31 cellular contexts compared by ENCODE assay signal in genomic region chr19:8325454-8325853, GRCh38. TPM values are rescaled to one million over a fixed set of nuclear protein-coding genes. Genes with fewer than 3 reads are reported as not detected.
"Had no signal": no experiment of that assay in that cellular context is flagged by ENCODE, and none has a peak within 500 bp of the region (broad histone marks: within the 10 kb centered on the region; RNA-seq: fewer than 3 reads in every experiment).

No MANE protein-coding gene starts in this region.

- DNase-seq: activated B cell treated with CpG ODN at 0.5 μM for 24 hours; activated CD4-positive, alpha-beta T cell treated with anti-CD3 and anti-CD28 coated beads for 48 hours; activated CD4-positive, alpha-beta T cell treated with anti-CD3 and anti-CD28 coated beads, Interleukin-2, amount 50 U/mL, for 1 hour; activated CD4-positive, alpha-beta T cell treated with anti-CD3 and anti-CD28 coated beads, Interleukin-2, amount 50 U/mL, for 48 hours; activated CD8-positive, alpha-beta memory T cell treated with anti-CD3 and anti-CD28 coated beads, Interleukin-2, amount 50 U/mL, for 4 hours; activated CD8-positive, alpha-beta T cell treated with anti-CD3 and anti-CD28 coated beads for 36 hours; activated effector memory CD4-positive, alpha-beta T cell treated with Interleukin-2 at 50 U/mL for 16 hours; activated gamma-delta T cell treated with Interleukin-2 at 50 U/mL for 16 hours; activated naive CD4-positive, alpha-beta T cell treated with anti-CD3 and anti-CD28 coated beads, Interleukin-2, amount 50 U/mL, for 16 hours; activated T-cell treated with anti-CD3 and anti-CD28 coated beads, Interleukin-2, amount 50 U/mL, for 4 hours; amniotic stem cell; anterior cingulate cortex; brain microvascular endothelial cell; caudate nucleus; cortex of kidney; effector CD4-positive, alpha-beta T cell; effector memory CD8-positive, alpha-beta T cell; erythroblast; foreskin keratinocyte; gastrocnemius medialis; glutamatergic neuron; T-cell; T1000; WERI-Rb-1 had no signal

- H3K9me3 ChIP-seq: esophagus muscularis mucosa, gastrocnemius medialis had no signal

- H3K36me3 Mint-ChIP-seq: T-cell had no signal

- ATAC-seq: activated CD4-positive, CD25-positive, alpha-beta regulatory T cell treated with anti-CD3 and anti-CD28 coated beads, Interleukin-2, amount 50 U/mL, for 24 hours; activated CD8-positive, alpha-beta T cell treated with anti-CD3 and anti-CD28 coated beads for 36 hours; activated T-cell treated with anti-CD3 and anti-CD28 coated beads, Interleukin-2, amount 50 U/mL, for 4 hours; activated T-helper 17 cell treated with anti-CD3 and anti-CD28 coated beads, Interleukin-2, amount 50 U/mL, for 72 hours; effector memory CD8-positive, alpha-beta T cell; foreskin keratinocyte; gastrocnemius medialis; T-cell had no signal

- H3K4me3 ChIP-seq: esophagus muscularis mucosa, gastrocnemius medialis, heart left ventricle had no signal

- H3K27me3 ChIP-seq: brain microvascular endothelial cell, esophagus muscularis mucosa, foreskin keratinocyte, gastrocnemius medialis, heart left ventricle had no signal

- H3K27ac Mint-ChIP-seq: activated B cell treated with CpG ODN at 0.5 μM for 24 hours; activated CD8-positive, alpha-beta T cell treated with anti-CD3 and anti-CD28 coated beads for 36 hours; activated naive CD8-positive, alpha-beta T cell; activated T-helper 17 cell treated with anti-CD3 and anti-CD28 coated beads, Interleukin-2, amount 50 U/mL, for 72 hours; T-cell; T-helper 1 cell treated with Interleukin-12 subunit alpha and Interleukin-12 subunit beta and Interleukin-4 antibody, amounts not matched to agents 30 μg/mL and 1 μg/mL, for 36 hours; T-helper 2 cell treated with Interferon-gamma antibody and Interleukin-4, amounts not matched to agents 5 μg/mL and 100 μg/mL, for 36 hours had no signal

- H3K27ac ChIP-seq: brain microvascular endothelial cell, foreskin keratinocyte, WERI-Rb-1 had no signal

- H3K9me3 Mint-ChIP-seq: activated B cell treated with CpG ODN at 0.5 μM for 24 hours; activated CD8-positive, alpha-beta T cell treated with anti-CD3 and anti-CD28 coated beads for 36 hours; activated T-cell treated with anti-CD3 and anti-CD28 coated beads, Interleukin-2, amount 50 U/mL, for 4 hours; activated T-helper 17 cell treated with anti-CD3 and anti-CD28 coated beads, Interleukin-2, amount 50 U/mL, for 72 hours; effector memory CD8-positive, alpha-beta T cell; T-cell; T-helper 1 cell treated with Interleukin-12 subunit alpha and Interleukin-12 subunit beta and Interleukin-4 antibody, amounts not matched to agents 30 μg/mL and 1 μg/mL, for 36 hours; T-helper 2 cell treated with Interferon-gamma antibody and Interleukin-4, amounts not matched to agents 5 μg/mL and 100 μg/mL, for 36 hours had no signal

- H3K27me3 Mint-ChIP-seq: activated CD8-positive, alpha-beta T cell treated with anti-CD3 and anti-CD28 coated beads for 36 hours; activated naive CD8-positive, alpha-beta T cell; activated T-helper 17 cell treated with anti-CD3 and anti-CD28 coated beads, Interleukin-2, amount 50 U/mL, for 72 hours; effector memory CD8-positive, alpha-beta T cell; T-cell had no signal

- H3K4me3 Mint-ChIP-seq: activated B cell treated with CpG ODN at 0.5 μM for 24 hours; activated CD8-positive, alpha-beta T cell treated with anti-CD3 and anti-CD28 coated beads for 36 hours; activated naive CD8-positive, alpha-beta T cell; activated T-cell treated with anti-CD3 and anti-CD28 coated beads, Interleukin-2, amount 50 U/mL, for 4 hours; activated T-helper 17 cell treated with anti-CD3 and anti-CD28 coated beads, Interleukin-2, amount 50 U/mL, for 72 hours; effector memory CD8-positive, alpha-beta T cell; T-cell; T-helper 1 cell treated with Interleukin-12 subunit alpha and Interleukin-12 subunit beta and Interleukin-4 antibody, amounts not matched to agents 30 μg/mL and 1 μg/mL, for 36 hours; T-helper 2 cell treated with Interferon-gamma antibody and Interleukin-4, amounts not matched to agents 5 μg/mL and 100 μg/mL, for 36 hours had no signal

RNA-seq across cellular contexts. Expression of gene ANGPTL4, which starts 38.5 kb away (rescaled TPM):
- total RNA-seq: activated B cell treated with CpG ODN at 0.5 μM for 24 hours had no signal
